In genomic region chr7:39693812-39694211, GRCh38 we compare ENCODE assay signal across 28 cellular contexts.
"Had no signal": no experiment of that assay in that cellular context is flagged by ENCODE, and none has a peak within 500 bp of the region (broad histone marks: within the 10 kb centered on the region; RNA-seq: fewer than 3 reads in every experiment).

No MANE protein-coding gene starts in this region.

- H3K4me3 ChIP-seq: colonic mucosa, esophagus squamous epithelium, lung, prostate gland, right atrium auricular region, testis, tibial artery had no signal

- ATAC-seq: left colon; sciatic nerve; stimulated activated memory B cell treated with anti-CD40 and anti-IgM and Interleukin-4, amounts not matched to agents 10 μg/mL and 1 μg/mL and 100 μg/mL, for 72 hours; stimulated activated naive CD8-positive, alpha-beta T cell treated with anti-CD3 and anti-CD28 coated beads, Interleukin-15, Interleukin-2, amounts not matched to agents 100 U/mL and 50 U/mL, for 24 hours had no signal

- H3K27ac Mint-ChIP-seq: dendritic cell treated with granulocyte-macrophage colony-stimulating factor and Interleukin-4, amounts not matched to agents 40 ng/mL and 50 ng/mL, for 4 days; endodermal cell; immature natural killer cell; memory B cell; nephron progenitor cell; stimulated activated memory B cell treated with anti-CD40 and anti-IgM and Interleukin-4, amounts not matched to agents 10 μg/mL and 1 μg/mL and 100 μg/mL, for 72 hours; type B pancreatic cell had no signal

- H3K36me3 ChIP-seq: prostate gland had no signal

- DNase-seq: colonic mucosa; effector CD8-positive, alpha-beta T cell; endodermal cell; erythroblast; esophagus squamous epithelium; hypothalamus; immature natural killer cell; islet precursor cell; kidney glomerular epithelial cell; left colon; nephron progenitor cell; nucleus accumbens; stimulated activated CD4-positive, alpha-beta T cell treated with anti-CD3 and anti-CD28 coated beads, Interleukin-2, amount 100 ng/mL, for 24 hours; stimulated activated CD4-positive, alpha-beta T cell treated with anti-CD3 and anti-CD28 coated beads, Interleukin-4, amount 100 ng/mL, for 24 hours; stimulated activated naive CD8-positive, alpha-beta T cell treated with anti-CD3 and anti-CD28 coated beads, Interleukin-15, Interleukin-2, amounts not matched to agents 100 U/mL and 50 U/mL, for 24 hours; substantia nigra; testis; tibial artery had no signal

- H3K4me1 Mint-ChIP-seq: immature natural killer cell; memory B cell; nephron progenitor cell; stimulated activated memory B cell treated with anti-CD40 and anti-IgM and Interleukin-4, amounts not matched to agents 10 μg/mL and 1 μg/mL and 100 μg/mL, for 72 hours had no signal

- H3K27me3 ChIP-seq: colonic mucosa, esophagus squamous epithelium, right atrium auricular region, testis, tibial artery had no signal

- H3K4me1 ChIP-seq: colonic mucosa, prostate gland, right atrium auricular region, testis had no signal

- H3K9me3 Mint-ChIP-seq: dendritic cell treated with granulocyte-macrophage colony-stimulating factor and Interleukin-4, amounts not matched to agents 40 ng/mL and 50 ng/mL, for 4 days; endodermal cell; immature natural killer cell; nephron progenitor cell; type B pancreatic cell had no signal

- FAIRE-seq: endothelial cell of umbilical vein, frontal cortex had no signal

- H3K27ac ChIP-seq: colonic mucosa, esophagus squamous epithelium, prostate gland, right atrium auricular region, testis, tibial artery had no signal

- H3K4me3 Mint-ChIP-seq: dendritic cell treated with granulocyte-macrophage colony-stimulating factor and Interleukin-4, amounts not matched to agents 40 ng/mL and 50 ng/mL, for 4 days; endodermal cell; immature natural killer cell; memory B cell; nephron progenitor cell; stimulated activated memory B cell treated with anti-CD40 and anti-IgM and Interleukin-4, amounts not matched to agents 10 μg/mL and 1 μg/mL and 100 μg/mL, for 72 hours; type B pancreatic cell had no signal

- H3K9me3 ChIP-seq: colonic mucosa, esophagus squamous epithelium, prostate gland, right atrium auricular region, testis, tibial artery had no signal

- H3K27me3 Mint-ChIP-seq: dendritic cell treated with granulocyte-macrophage colony-stimulating factor and Interleukin-4, amounts not matched to agents 40 ng/mL and 50 ng/mL, for 4 days; memory B cell; stimulated activated memory B cell treated with anti-CD40 and anti-IgM and Interleukin-4, amounts not matched to agents 10 μg/mL and 1 μg/mL and 100 μg/mL, for 72 hours; type B pancreatic cell had no signal
